In genomic region chr7:70791341-70791740, GRCh38 we compare ENCODE assay signal across 17 cellular contexts.
A peak's percentile ranks its signal among the peaks of the same experiment; 100 is the strongest.
DNase-seq lines count a peak whose midpoint lies in the region; ATAC-seq, FAIRE-seq and TF ChIP-seq lines count a peak whose summit lies in the region.
"Had no signal": no experiment of that assay in that cellular context is flagged by ENCODE, and none has a peak within 500 bp of the region (broad histone marks: within the 10 kb centered on the region; RNA-seq: fewer than 3 reads in every experiment).

No MANE protein-coding gene starts in this region.

- WGBS in HepG2 (ENCODE audit: low lambda C conversion rate), result 52% methylated on average over 6 of the region's 6 CpGs
- WGBS in right lobe of liver (ENCODE audit: insufficient coverage, low coverage, low lambda C conversion rate, missing lambda C conversion rate), result 76% methylated on average over 6 of the region's 6 CpGs

- DNase-seq in HepG2 (ENCODE audit: low spot score) (peak; percentile 35), right lobe of liver (no peak), astrocyte of the hippocampus (ENCODE audit: low read depth, low spot score) (peak; percentile 30), neural progenitor cell (ENCODE audit: low spot score) (no peak), NCI-H774 (lab: John Stamatoyannopoulos, UW) (no peak), SKM-1 (lab: John Stamatoyannopoulos, UW; ENCODE audit: unreplicated experiment) (no peak)
- DNase-seq: 8988T; ACHN; CD4-positive, CD25-positive, alpha-beta regulatory T cell; DMS153; DMS79 treated with DMSO at 0.1 percent for 48 hours; EL had no signal

- no peak overlapping the region for H3K4me3 Mint-ChIP-seq in neural progenitor cell
- H3K4me3 Mint-ChIP-seq: CD4-positive, CD25-positive, alpha-beta regulatory T cell had no signal

- CTCF ChIA-PET in HepG2 (lab: Yijun Ruan, JAX; ENCODE audit: low intra/inter-chr PET ratio, low total read pairs), result no interaction called here

- H3F3A ChIP-seq in neural progenitor cell (ENCODE audit: low read depth), result peaks cover 78% of the 10 kb centered on the region

- TF ChIP-seq EP300 in HepG2 (IDR thresholded peaks at IDR 0.05; ENCODE audit: low read depth in 2 of 2, low read length in 2 of 2) (no peak), HepG2 (CRISPR knock-in tag; IDR thresholded peaks at IDR 0.05; ENCODE audit: borderline replicate concordance) (no peak)

- H4K20me1 ChIP-seq in HepG2 (ENCODE audit: insufficient read depth, low read length) (no peaks in the 10 kb centered on the region), neural progenitor cell (ENCODE audit: low read depth) (peaks cover 21% of the 10 kb centered on the region)

- peaks cover 5% of the 10 kb centered on the region for H3K27me3 Mint-ChIP-seq in neural progenitor cell (ENCODE audit: insufficient read depth, low read depth)
- H3K27me3 Mint-ChIP-seq: CD4-positive, CD25-positive, alpha-beta regulatory T cell; IgD-negative memory B cell had no signal

- no TSS peak for BruUV-seq in HepG2 (replicated peaks; lab: Mats Ljungman, UMichigan)

- no peaks in the 10 kb centered on the region for H3K9me3 Mint-ChIP-seq in neural progenitor cell
- H3K9me3 Mint-ChIP-seq: IgD-negative memory B cell had no signal

- no peak overlapping the region for H3K4me3 ChIP-seq in HepG2 (replicated peaks in 1 of 3; ENCODE audit: insufficient read depth in 1 of 3, low read depth in 2 of 3, low read length in 3 of 3)
- no peak overlapping the region for H3K4me3 ChIP-seq in right lobe of liver
- no peak overlapping the region for H3K4me3 ChIP-seq in neural progenitor cell
- H3K4me3 ChIP-seq: BLaER1 treated with 17β-estradiol and CSF1 and Interleukin-3, amounts not matched to agents 10 nM and 100 nM had no signal

- H3K9ac ChIP-seq in HepG2 (ENCODE audit: insufficient read depth, low read depth, low read length), result no peak overlapping the region
- no peak overlapping the region for H3K9ac ChIP-seq in neural progenitor cell
- H3K9ac ChIP-seq: BLaER1 treated with 17β-estradiol and CSF1 and Interleukin-3, amounts not matched to agents 10 nM and 100 nM had no signal

- no peak overlapping the region for H3K27ac Mint-ChIP-seq in neural progenitor cell
- H3K27ac Mint-ChIP-seq: CD4-positive, CD25-positive, alpha-beta regulatory T cell; IgD-negative memory B cell had no signal

- no peak for TF ChIP-seq POLR2A in HepG2 (IDR thresholded peaks at IDR 0.05; ENCODE audit: insufficient read depth in 1 of 2, low read depth in 2 of 2, low read length in 2 of 2)
- no peak for TF ChIP-seq POLR2A in right lobe of liver (IDR thresholded peaks at IDR 0.05)

- POLR2A ChIA-PET in HepG2 (lab: Yijun Ruan, JAX), result interaction anchor here (1.0 kb wide), 1 partner anchor 10 kb away, joined by 5 read pairs; no protein-coding TSS in a partner anchor

- TF ChIP-seq RAD21 in HepG2 (CRISPR knock-in tag; IDR thresholded peaks at IDR 0.05), result no peak

- H3K27me3 ChIP-seq in HepG2 (ENCODE audit: control insufficient read depth in 1 of 2, insufficient read depth in 2 of 2, low read length in 2 of 2) (no peaks in the 10 kb centered on the region), right lobe of liver (no peaks in the 10 kb centered on the region), neural progenitor cell (no peaks in the 10 kb centered on the region)
- H3K27me3 ChIP-seq: BLaER1 treated with 17β-estradiol and CSF1 and Interleukin-3, amounts not matched to agents 10 nM and 100 nM had no signal

- H3K4me1 ChIP-seq in HepG2 (ENCODE audit: insufficient read depth, low read length) (peaks cover 29% of the 10 kb centered on the region), right lobe of liver (no peaks in the 10 kb centered on the region), neural progenitor cell (no peaks in the 10 kb centered on the region)
- H3K4me1 ChIP-seq: BLaER1 treated with 17β-estradiol and CSF1 and Interleukin-3, amounts not matched to agents 10 nM and 100 nM had no signal

- no peak for TF ChIP-seq CTCF in HepG2 (CRISPR knock-in tag; IDR thresholded peaks at IDR 0.05)
- no peak for TF ChIP-seq CTCF in right lobe of liver (IDR thresholded peaks at IDR 0.05)
- no peak for TF ChIP-seq CTCF in neural progenitor cell (IDR thresholded peaks at IDR 0.05)

- H2AFZ ChIP-seq in HepG2 (ENCODE audit: low read length) (no peak overlapping the region), neural progenitor cell (replicated peaks) (no peak overlapping the region)

- ATAC-seq in HepG2 (no peak), right lobe of liver (no peak), GM18870 (IDR thresholded peaks at IDR 0.05; ENCODE audit: unreplicated experiment) (no peak)

- peaks cover 3% of the 10 kb centered on the region for H3K4me1 Mint-ChIP-seq in neural progenitor cell
- H3K4me1 Mint-ChIP-seq: IgD-negative memory B cell had no signal

- H3K27ac ChIP-seq in HepG2 (ENCODE audit: extremely low read length, insufficient read depth, low read length) (no peak overlapping the region), right lobe of liver (no peak overlapping the region), neural progenitor cell (peak overlapping the region; percentile 60)
- H3K27ac ChIP-seq: BLaER1 treated with 17β-estradiol and CSF1 and Interleukin-3, amounts not matched to agents 10 nM and 100 nM had no signal

- peaks cover 46% of the 10 kb centered on the region for H3K36me3 Mint-ChIP-seq in neural progenitor cell
- H3K36me3 Mint-ChIP-seq: CD4-positive, CD25-positive, alpha-beta regulatory T cell had no signal

- H3K36me3 ChIP-seq in HepG2 (replicated peaks in 1 of 2; ENCODE audit: control insufficient read depth in 1 of 2, insufficient read depth in 2 of 2, low read length in 2 of 2), result no peaks in the 10 kb centered on the region
- peaks cover 0 to 27% (median 9%) of the 10 kb centered on the region in 4 donors for H3K36me3 ChIP-seq in right lobe of liver
- H3K36me3 ChIP-seq in neural progenitor cell, result peaks cover 29% of the 10 kb centered on the region

- in situ Hi-C loops in HepG2 (cut with HindIII; ENCODE audit: extremely low pct_ligation_motif_present, low pct_unique_long_range_greater_than_20kb), result no loop called here

- H3K9me3 ChIP-seq in HepG2 (ENCODE audit: low read length), result no peaks in the 10 kb centered on the region
- H3K9me3 ChIP-seq in right lobe of liver, result no peaks in the 10 kb centered on the region
- H3K9me3 ChIP-seq in neural progenitor cell (ENCODE audit: low read depth), result no peaks in the 10 kb centered on the region
- H3K9me3 ChIP-seq: BLaER1 treated with 17β-estradiol and CSF1 and Interleukin-3, amounts not matched to agents 10 nM and 100 nM had no signal

- intact Hi-C loops in HepG2 (cut with micrococcal nuclease; ENCODE audit: unreplicated experiment) (no loop called here), right lobe of liver (cut with DNase I) (no loop called here)

- no peak overlapping the region for H3K4me2 ChIP-seq in HepG2 (ENCODE audit: low read depth, low read length)
- no peak overlapping the region for H3K4me2 ChIP-seq in neural progenitor cell
- H3K4me2 ChIP-seq: BLaER1 treated with 17β-estradiol and CSF1 and Interleukin-3, amounts not matched to agents 10 nM and 100 nM had no signal

- no peak for FAIRE-seq in HepG2 (lab: Jason Lieb, UNC)
- FAIRE-seq: D721Med, G401.6 had no signal

- H3K79me2 ChIP-seq in HepG2 (ENCODE audit: insufficient read depth, low read length) (no peaks in the 10 kb centered on the region), neural progenitor cell (ENCODE audit: low read depth) (peaks cover 19% of the 10 kb centered on the region)

TF ChIP-seq in HepG2, 621 proteins besides CTCF, POLR2A, EP300 and RAD21:
- TF ChIP-seq RFXANK (CRISPR knock-in tag; IDR thresholded peaks at IDR 0.05), result no peak
- TF ChIP-seq ZNF605 (CRISPR knock-in tag; IDR thresholded peaks at IDR 0.05), result no peak
- TF ChIP-seq HNF1A (IDR thresholded peaks at IDR 0.05; ENCODE audit: low read depth), result no peak
- TF ChIP-seq HNF1A (CRISPR knock-in tag; IDR thresholded peaks at IDR 0.05; ENCODE audit: borderline replicate concordance), result no peak
- TF ChIP-seq NR0B2 (CRISPR knock-in tag; IDR thresholded peaks at IDR 0.05), result no peak
- no peak for TF ChIP-seq HOXA9 (CRISPR knock-in tag; IDR thresholded peaks at IDR 0.05; ENCODE audit: borderline replicate concordance)

Comparison
In these comparisons a context has a peak if more than half of its experiments do, and no peak if none do; other contexts are left out.
1. DNase-seq: peak in HepG2 (single experiment) and astrocyte of the hippocampus (single experiment); none in right lobe of liver (0 of 3), neural progenitor cell (single experiment), NCI-H774 (single experiment) and SKM-1 (single experiment).